ENCODE assay signal across 21 cellular contexts in genomic region chr3:16086690-16087089, GRCh38.
"Had no signal": no experiment of that assay in that cellular context is flagged by ENCODE, and none has a peak within 500 bp of the region (broad histone marks: within the 10 kb centered on the region; RNA-seq: fewer than 3 reads in every experiment).

No MANE protein-coding gene starts in this region.

- H3K36me3 Mint-ChIP-seq: immature natural killer cell had no signal

- H3K27me3 ChIP-seq: left lung, upper lobe of left lung had no signal

- H3K27ac ChIP-seq: left lung, upper lobe of left lung had no signal

- H3K27ac Mint-ChIP-seq: activated B cell treated with CpG ODN at 0.5 μM for 24 hours; activated CD4-positive, alpha-beta T cell treated with anti-CD3 and anti-CD28 coated beads for 36 hours; activated naive CD4-positive, alpha-beta T cell treated with anti-CD3 and anti-CD28 coated beads for 36 hours; activated naive CD8-positive, alpha-beta T cell treated with anti-CD3 and anti-CD28 coated beads, Interleukin-2, amount 10 ng/mL, durations not matched to agents 7 days and 5 days; immature natural killer cell; stimulated activated naive B cell treated with anti-CD40 and anti-IgM and Interleukin-4, amounts not matched to agents 10 μg/mL and 1 μg/mL and 100 μg/mL, for 72 hours; T-helper 1 cell treated with Interleukin-12 subunit alpha and Interleukin-12 subunit beta and Interleukin-4 antibody, amounts not matched to agents 30 μg/mL and 1 μg/mL, for 36 hours had no signal

- H3K4me3 Mint-ChIP-seq: activated B cell treated with CpG ODN at 0.5 μM for 24 hours; activated CD4-positive, alpha-beta T cell treated with anti-CD3 and anti-CD28 coated beads for 36 hours; activated naive CD4-positive, alpha-beta T cell treated with anti-CD3 and anti-CD28 coated beads for 36 hours; activated naive CD8-positive, alpha-beta T cell treated with anti-CD3 and anti-CD28 coated beads, Interleukin-2, amount 10 ng/mL, durations not matched to agents 7 days and 5 days; central memory CD8-positive, alpha-beta T cell; immature natural killer cell; nephron; stimulated activated naive B cell treated with anti-CD40 and anti-IgM and Interleukin-4, amounts not matched to agents 10 μg/mL and 1 μg/mL and 100 μg/mL, for 72 hours; T-helper 1 cell treated with Interleukin-12 subunit alpha and Interleukin-12 subunit beta and Interleukin-4 antibody, amounts not matched to agents 30 μg/mL and 1 μg/mL, for 36 hours had no signal

- H3K9me3 ChIP-seq: thoracic aorta had no signal

- H3K4me1 Mint-ChIP-seq: activated B cell treated with CpG ODN at 0.5 μM for 24 hours; activated CD4-positive, alpha-beta T cell treated with anti-CD3 and anti-CD28 coated beads for 36 hours; activated naive CD8-positive, alpha-beta T cell treated with anti-CD3 and anti-CD28 coated beads, Interleukin-2, amount 10 ng/mL, durations not matched to agents 7 days and 5 days; central memory CD8-positive, alpha-beta T cell; stimulated activated naive B cell treated with anti-CD40 and anti-IgM and Interleukin-4, amounts not matched to agents 10 μg/mL and 1 μg/mL and 100 μg/mL, for 72 hours had no signal

- H3K36me3 ChIP-seq: left lung, thoracic aorta, upper lobe of left lung had no signal

- DNase-seq: activated B cell treated with CpG ODN at 0.5 μM for 24 hours; activated CD4-positive, alpha-beta T cell treated with anti-CD3 and anti-CD28 coated beads for 36 hours; activated CD4-positive, alpha-beta T cell treated with anti-CD3 and anti-CD28 coated beads, Interleukin-2, amount 50 U/mL, for 48 hours; activated CD8-positive, alpha-beta memory T cell treated with anti-CD3 and anti-CD28 coated beads, Interleukin-2, amount 50 U/mL, for 48 hours; activated naive CD4-positive, alpha-beta T cell treated with anti-CD3 and anti-CD28 coated beads for 36 hours; activated naive CD8-positive, alpha-beta T cell treated with anti-CD3 and anti-CD28 coated beads, Interleukin-2, amount 10 ng/mL, durations not matched to agents 7 days and 5 days; activated T-cell treated with anti-CD3 and anti-CD28 coated beads, Interleukin-2, amount 50 U/mL, for 48 hours; immature natural killer cell; left lung; occipital lobe; stimulated activated CD4-positive, alpha-beta T cell treated with anti-CD3 and anti-CD28 coated beads, Interleukin-2, amount 100 ng/mL, for 48 hours; stimulated activated CD8-positive, alpha-beta memory T cell treated with anti-CD3 and anti-CD28 coated beads, Interleukin-4, amount 100 ng/mL, for 48 hours; stimulated activated naive B cell treated with anti-CD40 and anti-IgM and Interleukin-4, amounts not matched to agents 10 μg/mL and 1 μg/mL and 100 μg/mL, for 72 hours; T1000; upper lobe of left lung had no signal

- ATAC-seq: activated CD4-positive, alpha-beta T cell treated with anti-CD3 and anti-CD28 coated beads for 36 hours; left lung; stimulated activated naive B cell treated with anti-CD40 and anti-IgM and Interleukin-4, amounts not matched to agents 10 μg/mL and 1 μg/mL and 100 μg/mL, for 72 hours had no signal

- H3K4me3 ChIP-seq: coronary artery, left lung, lung, thoracic aorta, upper lobe of left lung had no signal
